In the genomic region with DNA sequence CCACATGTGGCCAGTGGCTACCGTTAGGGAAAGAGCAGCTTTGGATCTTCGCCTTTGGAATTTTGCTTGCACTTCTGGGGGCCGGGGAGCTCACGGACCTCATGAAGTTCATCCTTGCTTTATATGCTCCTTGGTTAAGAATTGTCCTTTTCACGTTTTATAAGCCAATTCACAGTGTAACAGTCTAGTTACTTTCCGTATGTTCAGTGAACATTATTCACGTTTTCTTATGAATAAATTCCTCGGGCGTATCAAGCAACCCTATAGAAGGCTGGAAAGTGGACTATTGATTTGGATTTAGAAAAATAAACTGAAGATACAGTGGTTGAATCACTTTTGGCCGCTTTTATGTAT, we compare ENCODE assay signal across 8 cellular contexts. TPM values are rescaled to one million over a fixed set of nuclear protein-coding genes. Genes with fewer than 3 reads are reported as not detected.
DNase-seq lines count a peak whose midpoint lies in the region; ATAC-seq and TF ChIP-seq lines count a peak whose summit lies in the region.

No MANE protein-coding gene starts in this region.

- TF ChIP-seq CTCF in breast epithelium (IDR thresholded peaks at IDR 0.05): no peak

- peaks cover 9% of the 10 kb centered on the region for H3K36me3 ChIP-seq in HUES48 (ENCODE audit: control insufficient read depth, insufficient read depth, low read length)
- no peaks in the 10 kb centered on the region for H3K36me3 ChIP-seq in breast epithelium
- no peaks in the 10 kb centered on the region for H3K36me3 ChIP-seq in muscle layer of colon (ENCODE audit: insufficient read depth, low read length)

- no peaks in the 10 kb centered on the region for H3K9me3 ChIP-seq in HUES48 (ENCODE audit: control insufficient read depth, insufficient read depth, low read length)
- no peaks in the 10 kb centered on the region for H3K9me3 ChIP-seq in breast epithelium
- H3K9me3 ChIP-seq in muscle layer of colon (ENCODE audit: low read length): no peaks in the 10 kb centered on the region

- no peak for ATAC-seq in GM19395 (IDR thresholded peaks at IDR 0.05; ENCODE audit: unreplicated experiment)

- peak overlapping the region; percentile 83 for H3K4me3 ChIP-seq in HUES48 (ENCODE audit: low read depth, low read length)
- peak overlapping the region; percentile 76 to 94 (median 87) for H3K4me3 ChIP-seq in breast epithelium
- peak overlapping the region; percentile 90 to 95 for H3K4me3 ChIP-seq in muscle layer of colon (ENCODE audit: low read depth in 1 of 2, low read length in 2 of 2)

- in situ Hi-C loops in ACHN (cut with HindIII; ENCODE audit: low pct_ligation_motif_present, low pct_unique_long_range_greater_than_20kb, low sequenced_read_pairs): no loop called here

- H3K27ac ChIP-seq in HUES48 (ENCODE audit: low read depth, low read length) (no peak overlapping the region), breast epithelium (peak overlapping the region; percentile 94 to 99), muscle layer of colon (ENCODE audit: low read depth, low read length) (peak overlapping the region; percentile 99)

- intact Hi-C loops in breast epithelium (cut with DNase I; ENCODE audit: low total_unique reads): no loop called here

- DNase-seq in ACHN (peak; percentile 11), breast epithelium (ENCODE audit: low spot score in 2 of 2) (no peak), T-helper 9 cell (no peak), NCI-H1436 treated with DMSO at 0.1 percent for 48 hours (lab: John Stamatoyannopoulos, UW) (no peak), NCI-H446 (lab: John Stamatoyannopoulos, UW) (no peak)

- H3K9ac ChIP-seq in HUES48 (ENCODE audit: low read depth, low read length): no peak overlapping the region
- H3K9ac ChIP-seq in muscle layer of colon (ENCODE audit: low read length): peak overlapping the region; percentile 73

- TF ChIP-seq POLR2A in breast epithelium (IDR thresholded peaks at IDR 0.05): no peak

- H3K27me3 ChIP-seq in HUES48 (ENCODE audit: control insufficient read depth, insufficient read depth, low read length) (peaks cover 4% of the 10 kb centered on the region; the same call in 1 of the 2 replicates), breast epithelium (no peaks in the 10 kb centered on the region), muscle layer of colon (ENCODE audit: control insufficient read depth in 1 of 2, insufficient read depth in 2 of 2, low read length in 2 of 2) (no peaks in the 10 kb centered on the region)

- H3K4me1 ChIP-seq in HUES48 (ENCODE audit: control insufficient read depth, insufficient read depth, low read length) (peaks cover 27% of the 10 kb centered on the region), breast epithelium (no peaks in the 10 kb centered on the region), muscle layer of colon (ENCODE audit: insufficient read depth, low read length) (peaks cover 12% of the 10 kb centered on the region)

RNA-seq across cellular contexts. Expression of a gene that starts 0.7 kb away (rescaled TPM):
- 100 to 1,000 TPM; 120 to 263 (median 158) TPM for total RNA-seq in breast epithelium
